In genomic region chr9:127779136-127779981, GRCh38 we compare ENCODE assay signal across 8 cellular contexts. TPM values are rescaled to one million over a fixed set of nuclear protein-coding genes. Genes with fewer than 3 reads are reported as not detected.
DNase-seq lines count a peak whose midpoint lies in the region; ATAC-seq and TF ChIP-seq lines count a peak whose summit lies in the region.

No MANE protein-coding gene starts in this region.

- peak; percentile 53 to 66 for DNase-seq in SJCRH30
- DNase-seq in chondrocyte (ENCODE audit: low spot score) = no peak
- no peak for DNase-seq in sigmoid colon
- no peak for DNase-seq in anterior cingulate cortex (lab: John Stamatoyannopoulos, UW)
- DNase-seq in iPS-NIHi11 (ENCODE audit: low spot score) = no peak
- no peak for DNase-seq in retina

- TF ChIP-seq CTCF in chondrocyte (IDR thresholded peaks at IDR 0.05) (no peak), sigmoid colon (IDR thresholded peaks at IDR 0.05) (no peak)

- intact Hi-C loops in sigmoid colon (cut with DNase I) = no loop called here

- H3K9me3 ChIP-seq in SJCRH30 (replicated peaks) = no peaks in the 10 kb centered on the region
- H3K9me3 ChIP-seq in sigmoid colon = no peaks in the 10 kb centered on the region

- TF ChIP-seq POLR2A in GM15510 (IDR thresholded peaks at IDR 0.05; ENCODE audit: borderline replicate concordance, extremely low read depth, insufficient read length) (peak; percentile 61), sigmoid colon (IDR thresholded peaks at IDR 0.05) (no peak)

- H3K27me3 ChIP-seq in SJCRH30 (no peaks in the 10 kb centered on the region), sigmoid colon (no peaks in the 10 kb centered on the region)

- peak; percentile 46 for ATAC-seq in HG02571 (IDR thresholded peaks at IDR 0.05; ENCODE audit: unreplicated experiment)

- H3K4me3 Mint-ChIP-seq in chondrocyte (ENCODE audit: unreplicated experiment) = no peak overlapping the region

- 48 to 74% methylated on average over 17 of the region's 17 CpGs for WGBS in sigmoid colon, 2 donors

- no peaks in the 10 kb centered on the region for H3K9me3 Mint-ChIP-seq in chondrocyte (ENCODE audit: low read depth)

- peak overlapping the region; percentile 79 for H3K27ac ChIP-seq in SJCRH30
- H3K27ac ChIP-seq in sigmoid colon = peak overlapping the region; percentile 11 to 52 (median 26)

- H3K36me3 Mint-ChIP-seq in chondrocyte (ENCODE audit: low read depth) = no peaks in the 10 kb centered on the region

- H3K4me3 ChIP-seq in SJCRH30 (no peak overlapping the region), sigmoid colon (no peak overlapping the region)

- no peaks in the 10 kb centered on the region for H3K27me3 Mint-ChIP-seq in chondrocyte (ENCODE audit: low read depth)

- H3K27ac Mint-ChIP-seq in chondrocyte (ENCODE audit: unreplicated experiment) = peak overlapping the region; percentile 75

- H3K36me3 ChIP-seq in SJCRH30 (no peaks in the 10 kb centered on the region), sigmoid colon (no peaks in the 10 kb centered on the region)

- peaks cover 46% of the 10 kb centered on the region for H3K4me1 ChIP-seq in SJCRH30
- peaks cover 0 to 5% (median under 1%) of the 10 kb centered on the region in 4 donors for H3K4me1 ChIP-seq in sigmoid colon

- no peak for TF ChIP-seq EP300 in sigmoid colon (IDR thresholded peaks at IDR 0.05)

- peaks cover 10% of the 10 kb centered on the region for H3K4me1 Mint-ChIP-seq in chondrocyte (ENCODE audit: low read depth)

RNA-seq across cellular contexts. Expression of gene SH2D3C, which starts 0.9 kb away (rescaled TPM):
- 0.99 and 1.4 TPM in 2 replicates for total RNA-seq in SJCRH30 (2014; rRNA removed; shearing (Covaris generic))
- 2.5 to 9.9 TPM (median 9.4 TPM) in 3 replicates for total RNA-seq in chondrocyte
- total RNA-seq in sigmoid colon = 1 to 10 TPM; 3.1 to 7.2 (median 4.9) TPM
- polyA plus RNA-seq in sigmoid colon = 10 to 100 TPM in 1 of 3 donors, 1 to 10 TPM in 2; 1.4 to 11.3 (median 6.6) TPM

RNA-seq across cellular contexts. Expression of gene CDK9, which starts 6.5 kb away (rescaled TPM):
- 19.2 and 21.8 TPM in 2 replicates for total RNA-seq in SJCRH30 (2014; rRNA removed; shearing (Covaris generic))
- total RNA-seq in chondrocyte = 54.9 to 67.6 TPM (median 60.3 TPM) in 3 replicates
- total RNA-seq in sigmoid colon = 10 to 100 TPM; 44.9 to 77.2 (median 51.8) TPM
- polyA plus RNA-seq in sigmoid colon = 10 to 100 TPM; 28.9 to 47.2 (median 32.4) TPM

RNA-seq across cellular contexts. Expression of gene FPGS, which starts 23.3 kb away (rescaled TPM):
- total RNA-seq in SJCRH30 (2014; rRNA removed; shearing (Covaris generic)) = 32.0 and 39.4 TPM in 2 replicates
- 50.8 to 52.8 TPM (median 50.8 TPM) in 3 replicates for total RNA-seq in chondrocyte
- 10 to 100 TPM; 32.1 to 47.9 (median 35.8) TPM for total RNA-seq in sigmoid colon
- polyA plus RNA-seq in sigmoid colon = 10 to 100 TPM in 2 of 3 donors, 1 to 10 TPM in 1; 9.2 to 51.3 (median 16.8) TPM

RNA-seq across cellular contexts. Expression of gene TOR2A, which starts 44.3 kb away (rescaled TPM):
- total RNA-seq in SJCRH30 (2014; rRNA removed; shearing (Covaris generic)) = 3.9 and 5.8 TPM in 2 replicates
- total RNA-seq in chondrocyte (6.1 to 8.1 TPM (median 6.4 TPM) in 3 replicates), sigmoid colon (10 to 100 TPM in 1 of 4 donors, 1 to 10 TPM in 3; 6.1 to 10.4 (median 7.9) TPM)
- 10 to 100 TPM; 12.6 to 26.4 (median 15.7) TPM for polyA plus RNA-seq in sigmoid colon

Comparison
In these comparisons a context has a peak if more than half of its experiments do, and no peak if none do; other contexts are left out.
1. DNase-seq: peak in SJCRH30 (2 of 2); none in chondrocyte (single experiment), sigmoid colon (single experiment), anterior cingulate cortex (0 of 58), iPS-NIHi11 (single experiment) and retina (single experiment).